ENCODE assay signal across 20 cellular contexts in genomic region chr4:3239342-3239741, GRCh38. TPM values are rescaled to one million over a fixed set of nuclear protein-coding genes. Genes with fewer than 3 reads are reported as not detected.
"Had no signal": no experiment of that assay in that cellular context is flagged by ENCODE, and none has a peak within 500 bp of the region (broad histone marks: within the 10 kb centered on the region; RNA-seq: fewer than 3 reads in every experiment).

No MANE protein-coding gene starts in this region.

- H3K27me3 Mint-ChIP-seq: naive B cell, type B pancreatic cell had no signal

- H3K27me3 ChIP-seq: esophagus muscularis mucosa, gastroesophageal sphincter, right atrium auricular region, suprapubic skin, thyroid gland had no signal

- H3K4me1 ChIP-seq: right atrium auricular region, suprapubic skin had no signal

- FAIRE-seq: kidney, urothelium cell line had no signal

- H3K9me3 ChIP-seq: esophagus muscularis mucosa, gastroesophageal sphincter, left ventricle myocardium inferior, right atrium auricular region, suprapubic skin, thyroid gland had no signal

- H3K4me3 ChIP-seq: esophagus muscularis mucosa, gastroesophageal sphincter, left ventricle myocardium inferior, lung, right atrium auricular region, smooth muscle cell, suprapubic skin, thyroid gland had no signal

- ATAC-seq: gastroesophageal sphincter; stimulated activated naive CD8-positive, alpha-beta T cell treated with anti-CD3 and anti-CD28 coated beads, Interleukin-15, Interleukin-2, amounts not matched to agents 100 U/mL and 50 U/mL, for 24 hours had no signal

- DNase-seq: effector memory CD4-positive, alpha-beta T cell; kidney; left cardiac atrium; left ventricle myocardium inferior; mesenchymal stem cell; midbrain; naive B cell; stimulated activated CD4-positive, alpha-beta T cell treated with anti-CD3 and anti-CD28 coated beads, Interleukin-2, amount 100 ng/mL, for 48 hours; stimulated activated naive CD8-positive, alpha-beta T cell treated with anti-CD3 and anti-CD28 coated beads, Interleukin-15, Interleukin-2, amounts not matched to agents 100 U/mL and 50 U/mL, for 24 hours; thyroid gland had no signal

- H3K4me2 ChIP-seq: smooth muscle cell had no signal

- H3K27ac Mint-ChIP-seq: nephron, type B pancreatic cell had no signal

- H3K9me3 Mint-ChIP-seq: naive B cell, nephron, type B pancreatic cell had no signal

- H3K27ac ChIP-seq: epithelial cell of prostate, esophagus muscularis mucosa, gastroesophageal sphincter, left ventricle myocardium inferior, right atrium auricular region, suprapubic skin, thyroid gland had no signal

- H3K4me3 Mint-ChIP-seq: naive B cell, nephron, type B pancreatic cell had no signal

RNA-seq across cellular contexts. Expression of gene MSANTD1, which starts 9.6 kb away (rescaled TPM):
- total RNA-seq: right atrium auricular region had no signal
